20 cellular contexts compared by ENCODE assay signal in the genomic region with DNA sequence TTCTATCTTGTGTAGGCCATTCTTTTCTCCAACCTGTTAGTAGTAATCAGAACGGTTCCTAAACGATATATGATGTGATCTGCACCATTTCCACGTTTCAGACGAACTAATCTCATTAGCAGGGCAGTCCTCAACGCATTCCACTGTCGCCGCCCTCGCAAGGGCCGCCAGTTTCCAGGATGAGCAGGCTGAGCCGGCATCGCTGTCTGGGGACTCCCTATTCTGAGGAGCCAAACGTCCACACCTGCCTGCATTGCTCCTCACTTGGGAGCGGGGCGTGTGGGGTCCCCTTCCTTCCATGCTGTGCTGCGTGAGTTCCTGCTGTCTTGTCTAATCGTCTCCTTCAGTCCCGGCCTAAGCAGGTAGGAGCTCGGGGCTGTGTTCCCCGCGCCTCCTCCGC.
"Had no signal": no experiment of that assay in that cellular context is flagged by ENCODE, and none has a peak within 500 bp of the region (broad histone marks: within the 10 kb centered on the region; RNA-seq: fewer than 3 reads in every experiment).

No MANE protein-coding gene starts in this region.

- H3K4me3 ChIP-seq: esophagus squamous epithelium, gastroesophageal sphincter, psoas muscle, sigmoid colon, skin epidermis, suprapubic skin, tibial artery, upper lobe of right lung had no signal

- H3K36me3 ChIP-seq: esophagus squamous epithelium, gastroesophageal sphincter, neutrophil, sigmoid colon, suprapubic skin, tibial artery, upper lobe of right lung had no signal

- H3K27me3 Mint-ChIP-seq: naive thymus-derived CD4-positive, alpha-beta T cell had no signal

- H3K27ac Mint-ChIP-seq: dendritic cell treated with granulocyte-macrophage colony-stimulating factor and Interleukin-4, amounts not matched to agents 40 ng/mL and 50 ng/mL, for 4 days; naive thymus-derived CD4-positive, alpha-beta T cell had no signal

- H3K27me3 ChIP-seq: esophagus squamous epithelium, gastroesophageal sphincter, sigmoid colon, suprapubic skin, tibial artery, upper lobe of right lung had no signal

- H3K4me3 Mint-ChIP-seq: dendritic cell treated with granulocyte-macrophage colony-stimulating factor and Interleukin-4, amounts not matched to agents 40 ng/mL and 50 ng/mL, for 4 days; naive thymus-derived CD4-positive, alpha-beta T cell; nephron progenitor cell had no signal

- ATAC-seq: gastroesophageal sphincter; left lobe of liver; naive thymus-derived CD4-positive, alpha-beta T cell; psoas muscle; upper lobe of right lung had no signal

- DNase-seq: cerebellar nuclear complex; esophagus squamous epithelium; foreskin fibroblast; glutamatergic neuron; islet precursor cell; naive thymus-derived CD4-positive, alpha-beta T cell; nephron progenitor cell; psoas muscle; retina; sigmoid colon; stimulated activated CD4-positive, alpha-beta T cell treated with anti-CD3 and anti-CD28 coated beads, Interleukin-12 subunit alpha, Interleukin-12 subunit beta, amount 100 ng/mL, for 4 hours; stimulated activated naive CD4-positive, alpha-beta T cell; tibial artery; upper lobe of right lung had no signal

- H3K9me3 ChIP-seq: esophagus squamous epithelium, gastroesophageal sphincter, neutrophil, psoas muscle, sigmoid colon, suprapubic skin, tibial artery, upper lobe of right lung had no signal

- H3K27ac ChIP-seq: esophagus squamous epithelium, gastroesophageal sphincter, neutrophil, psoas muscle, sigmoid colon, skin epidermis, suprapubic skin, tibial artery, upper lobe of right lung had no signal

- H3K9me3 Mint-ChIP-seq: dendritic cell treated with granulocyte-macrophage colony-stimulating factor and Interleukin-4, amounts not matched to agents 40 ng/mL and 50 ng/mL, for 4 days had no signal

- H3K4me1 ChIP-seq: esophagus squamous epithelium, gastroesophageal sphincter, psoas muscle, sigmoid colon, suprapubic skin, tibial artery, upper lobe of right lung had no signal

- H3K4me1 Mint-ChIP-seq: nephron progenitor cell had no signal
